Comparison of ENCODE assay signal across 10 cellular contexts in the genomic region with DNA sequence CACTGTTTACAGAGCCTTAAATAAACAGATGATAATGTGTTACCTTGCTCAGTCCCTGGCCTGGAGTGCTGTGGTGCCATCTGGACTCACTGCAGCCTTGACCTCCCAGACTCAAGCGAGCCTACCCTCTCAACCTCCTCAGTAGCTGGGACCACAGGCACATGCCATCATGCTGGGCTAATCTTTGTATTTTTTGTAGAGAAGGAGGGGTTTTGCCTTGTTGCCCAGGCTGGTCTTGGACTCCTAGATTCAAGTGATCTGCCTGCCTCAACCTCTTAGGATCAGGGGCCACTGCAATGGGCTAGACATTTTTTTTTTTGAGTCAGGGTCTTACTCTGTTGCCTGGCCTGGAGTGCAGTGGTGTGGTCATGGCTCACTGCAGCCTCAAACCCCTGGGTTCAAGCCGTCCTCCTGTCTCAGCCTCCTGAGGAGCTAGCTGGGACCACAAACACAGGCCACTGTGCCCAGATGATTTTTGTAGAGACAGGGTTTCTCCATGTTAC. TPM values are rescaled to one million over a fixed set of nuclear protein-coding genes. Genes with fewer than 3 reads are reported as not detected.
DNase-seq lines count a peak whose midpoint lies in the region; ATAC-seq, FAIRE-seq and TF ChIP-seq lines count a peak whose summit lies in the region.
"Had no signal": no experiment of that assay in that cellular context is flagged by ENCODE, and none has a peak within 500 bp of the region (broad histone marks: within the 10 kb centered on the region; RNA-seq: fewer than 3 reads in every experiment).

No MANE protein-coding gene starts in this region.

- no peaks in the 10 kb centered on the region for H3K9me3 ChIP-seq in RWPE2 (ENCODE audit: severe bottlenecking)
- no peaks in the 10 kb centered on the region for H3K9me3 ChIP-seq in HepG2 (ENCODE audit: low read length)
- no peaks in the 10 kb centered on the region for H3K9me3 ChIP-seq in transverse colon
- H3K9me3 ChIP-seq in PC-9 (ENCODE audit: insufficient read depth, low read depth): no peaks in the 10 kb centered on the region

- peaks cover 32% of the 10 kb centered on the region for H3K4me1 ChIP-seq in RWPE2 (ENCODE audit: insufficient read depth, poor library complexity, severe bottlenecking)
- peaks cover 88% of the 10 kb centered on the region for H3K4me1 ChIP-seq in HepG2 (ENCODE audit: insufficient read depth, low read length)
- H3K4me1 ChIP-seq in transverse colon: peaks cover 21 to 53% (median 34%) of the 10 kb centered on the region in 4 donors
- H3K4me1 ChIP-seq in PC-9 (replicated peaks; ENCODE audit: insufficient read depth): peaks cover 17% of the 10 kb centered on the region

- H3K9ac ChIP-seq in HepG2 (ENCODE audit: insufficient read depth, low read depth, low read length): peak overlapping the region; percentile 76

- H3K36me3 Mint-ChIP-seq in activated naive CD4-positive, alpha-beta T cell treated with anti-CD3 and anti-CD28 coated beads, Interleukin-2, amount 10 ng/mL, durations not matched to agents 7 days and 5 days: no peaks in the 10 kb centered on the region

- H3K36me3 ChIP-seq in RWPE2 (ENCODE audit: low read depth): no peaks in the 10 kb centered on the region
- no peaks in the 10 kb centered on the region for H3K36me3 ChIP-seq in HepG2 (replicated peaks in 1 of 2; ENCODE audit: control insufficient read depth in 1 of 2, insufficient read depth in 2 of 2, low read length in 2 of 2)
- H3K36me3 ChIP-seq in transverse colon: no peaks in the 10 kb centered on the region
- no peaks in the 10 kb centered on the region for H3K36me3 ChIP-seq in PC-9 (ENCODE audit: low read depth)

- no peak overlapping the region for H2AFZ ChIP-seq in HepG2 (ENCODE audit: low read length)
- H2AFZ ChIP-seq in PC-9: no peak overlapping the region

- H3K9me3 Mint-ChIP-seq in activated naive CD4-positive, alpha-beta T cell treated with anti-CD3 and anti-CD28 coated beads, Interleukin-2, amount 10 ng/mL, durations not matched to agents 7 days and 5 days: no peaks in the 10 kb centered on the region

- ATAC-seq in RWPE2 (ENCODE audit: low read depth): no peak
- ATAC-seq in HepG2: peak; percentile 81
- ATAC-seq in GM21737 (IDR thresholded peaks at IDR 0.05; ENCODE audit: unreplicated experiment): no peak

- H3K4me1 Mint-ChIP-seq in activated naive CD4-positive, alpha-beta T cell treated with anti-CD3 and anti-CD28 coated beads, Interleukin-2, amount 10 ng/mL, durations not matched to agents 7 days and 5 days: peaks cover 53% of the 10 kb centered on the region

- peaks cover 39% of the 10 kb centered on the region; the same call in 1 of the 2 replicates for H3F3A ChIP-seq in PC-9 (ENCODE audit: insufficient read depth, low read depth)

- H3K27me3 ChIP-seq in RWPE2 (ENCODE audit: insufficient read depth, poor library complexity, severe bottlenecking): no peaks in the 10 kb centered on the region
- H3K27me3 ChIP-seq in HepG2 (ENCODE audit: control insufficient read depth in 1 of 2, insufficient read depth in 2 of 2, low read length in 2 of 2): no peaks in the 10 kb centered on the region
- H3K27me3 ChIP-seq in transverse colon: no peaks in the 10 kb centered on the region
- H3K27me3 ChIP-seq in PC-9 (ENCODE audit: insufficient read depth, low read depth): no peaks in the 10 kb centered on the region

- peaks cover 6% of the 10 kb centered on the region for H3K79me2 ChIP-seq in HepG2 (ENCODE audit: insufficient read depth, low read length)
- H3K79me2 ChIP-seq in PC-9 (ENCODE audit: low read depth): no peaks in the 10 kb centered on the region

- H3K27me3 Mint-ChIP-seq in activated naive CD4-positive, alpha-beta T cell treated with anti-CD3 and anti-CD28 coated beads, Interleukin-2, amount 10 ng/mL, durations not matched to agents 7 days and 5 days: peaks cover 42% of the 10 kb centered on the region

- WGBS in HepG2 (ENCODE audit: low lambda C conversion rate): 4% methylated on average over 2 of the region's 2 CpGs
- WGBS in transverse colon (ENCODE audit: low coverage in 1 of 2), 2 donors: 40 to 86% methylated on average over 1 to 2 of the region's 2 CpGs

- peak overlapping the region; percentile 85 for H3K4me2 ChIP-seq in HepG2 (ENCODE audit: low read depth, low read length)
- no peak overlapping the region for H3K4me2 ChIP-seq in PC-9

- H3K4me3 Mint-ChIP-seq in activated naive CD4-positive, alpha-beta T cell treated with anti-CD3 and anti-CD28 coated beads, Interleukin-2, amount 10 ng/mL, durations not matched to agents 7 days and 5 days: peak overlapping the region; percentile 70

- no peak for TF ChIP-seq RAD21 in HepG2 (CRISPR knock-in tag; IDR thresholded peaks at IDR 0.05)

- TF ChIP-seq EP300 in HepG2 (IDR thresholded peaks at IDR 0.05; ENCODE audit: low read depth in 2 of 2, low read length in 2 of 2) (peak in 1 of 2 experiments; percentile 91; a peak in 2 of 4 replicates), HepG2 (CRISPR knock-in tag; IDR thresholded peaks at IDR 0.05; ENCODE audit: borderline replicate concordance) (peak; percentile 85), transverse colon (IDR thresholded peaks at IDR 0.05; ENCODE audit: low read depth) (no peak)

- in situ Hi-C loops in HepG2 (cut with HindIII; ENCODE audit: extremely low pct_ligation_motif_present, low pct_unique_long_range_greater_than_20kb): no loop called here
- in situ Hi-C loops in transverse colon (cut with MboI; ENCODE audit: low pct_ligation_motif_present in 1 of 4, low pct_unique_long_range_greater_than_20kb in 1 of 4, low sequenced_read_pairs in 3 of 4): no loop called here

- peak; percentile 84 for FAIRE-seq in HepG2 (lab: Jason Lieb, UNC)

- POLR2A ChIA-PET in HepG2 (lab: Yijun Ruan, JAX) (interaction anchor here (0.8 to 5.3 kb wide), 16 partner anchors 9 to 282 kb away, joined by 3 to 67 read pairs (median 8); partner anchors contain the start of genes MLX, RETREG3, STAT3 and TUBG1), PC-9 (lab: Charles Lee; ENCODE audit: unreplicated experiment) (no interaction called here)

- intact Hi-C loops in HepG2 (cut with micrococcal nuclease; ENCODE audit: unreplicated experiment) (no loop called here), transverse colon (cut with DNase I; ENCODE audit: low total_unique reads) (no loop called here), PC-9 (cut with micrococcal nuclease; ENCODE audit: unreplicated experiment) (no loop called here)

- TF ChIP-seq POLR2A in HepG2 (IDR thresholded peaks at IDR 0.05; ENCODE audit: insufficient read depth in 1 of 2, low read depth in 2 of 2, low read length in 2 of 2) (peak; percentile 57 to 61; a peak in 3 of 4 replicates), transverse colon (IDR thresholded peaks at IDR 0.05) (no peak)

- H3K27ac ChIP-seq in RWPE2 (ENCODE audit: poor library complexity, severe bottlenecking) (peak overlapping the region; percentile 90), HepG2 (ENCODE audit: extremely low read length, insufficient read depth, low read length) (peak overlapping the region; percentile 94), transverse colon (peak overlapping the region; percentile 83 to 92 (median 90)), PC-9 (no peak overlapping the region)

- no peaks in the 10 kb centered on the region for H3K9me2 ChIP-seq in PC-9 (ENCODE audit: insufficient read depth)

- TF ChIP-seq CTCF in RWPE2 (IDR thresholded peaks at IDR 0.05; ENCODE audit: poor library complexity, severe bottlenecking) (no peak), HepG2 (CRISPR knock-in tag; IDR thresholded peaks at IDR 0.05) (no peak; the same call in 1 of the 2 replicates), transverse colon (IDR thresholded peaks at IDR 0.05) (no peak), PC-9 (conservative IDR thresholded peaks at IDR 0.05) (no peak)

- H3K4me3 ChIP-seq in RWPE2 (ENCODE audit: severe bottlenecking): no peak overlapping the region
- peak overlapping the region in 1 of 3 experiments; percentile 68; a peak in 2 of 6 replicates for H3K4me3 ChIP-seq in HepG2 (replicated peaks in 1 of 3; ENCODE audit: insufficient read depth in 1 of 3, low read depth in 2 of 3, low read length in 3 of 3)
- H3K4me3 ChIP-seq in transverse colon: no peak overlapping the region
- H3K4me3 ChIP-seq in PC-9: no peak overlapping the region

- H3K27ac Mint-ChIP-seq in activated naive CD4-positive, alpha-beta T cell treated with anti-CD3 and anti-CD28 coated beads, Interleukin-2, amount 10 ng/mL, durations not matched to agents 7 days and 5 days: peak overlapping the region; percentile 33

- DNase-seq in activated naive CD4-positive, alpha-beta T cell treated with anti-CD3 and anti-CD28 coated beads, Interleukin-2, amount 10 ng/mL, durations not matched to agents 7 days and 5 days: no peak
- DNase-seq in activated naive CD4-positive, alpha-beta T cell treated with Interleukin-2 at 50 U/mL for 16 hours: no peak
- DNase-seq in RWPE2 (ENCODE audit: low spot score) (no peak), HepG2 (ENCODE audit: low spot score) (peak; percentile 99), transverse colon (no peak), PC-9 (no peak)
- no peak for DNase-seq in stimulated activated CD4-positive, alpha-beta T cell treated with anti-CD3 and anti-CD28 coated beads, Interleukin-4, amount 100 ng/mL, for 4 hours
- DNase-seq: activated naive CD4-positive, alpha-beta T cell; posterior cingulate gyrus had no signal

- no peaks in the 10 kb centered on the region for H4K20me1 ChIP-seq in HepG2 (ENCODE audit: insufficient read depth, low read length)
- H4K20me1 ChIP-seq in PC-9 (ENCODE audit: insufficient read depth): no peaks in the 10 kb centered on the region

- CTCF ChIA-PET in activated naive CD4-positive, alpha-beta T cell treated with anti-CD3 and anti-CD28 coated beads, Interleukin-2, amount 10 ng/mL, durations not matched to agents 7 days and 5 days (lab: Charles Lee): interaction anchor here (0.6 to 3.2 kb wide), 7 partner anchors 9 to 217 kb away, joined by 3 to 15 read pairs (median 3); partner anchors contain the start of genes MLX and PSMC3IP
- CTCF ChIA-PET in HepG2 (lab: Yijun Ruan, JAX; ENCODE audit: low intra/inter-chr PET ratio, low total read pairs) (interaction anchor here (0.5 to 1.5 kb wide), 2 partner anchors 14 to 26 kb away, joined by 3 to 8 read pairs; no protein-coding TSS in a partner anchor), PC-9 (lab: Charles Lee) (interaction anchor here (0.6 kb wide), 1 partner anchor 656 kb away, joined by 17 read pairs; no protein-coding TSS in a partner anchor)

- BruUV-seq in HepG2 (replicated peaks; lab: Mats Ljungman, UMichigan) (no TSS peak), PC-9 (replicated peaks; lab: Mats Ljungman, UMichigan) (no TSS peak)

RNA-seq across cellular contexts. Expression of gene NAGLU, which starts 5.0 kb away (rescaled TPM):
- total RNA-seq in HepG2 (2016; rRNA removed; fragmentation: Illumina TruSeq; extraction: Trizol) (13.1 and 40.1 TPM in 2 replicates), transverse colon (10 to 100 TPM; 35.4 to 95.7 (median 66.2) TPM), PC-9 (2021) (18.2 and 20.6 TPM in 2 replicates)
- 11.7 and 11.8 TPM in 2 replicates for total RNA-seq in HepG2 (2016; cell fraction: cytosol; rRNA removed; fragmentation: Illumina TruSeq; extraction: Trizol; ENCODE audit: low read depth)
- total RNA-seq in HepG2 (2016; cell fraction: insoluble cytoplasmic fraction; rRNA removed; fragmentation: Illumina TruSeq; extraction: Trizol): 11.6 and 40.3 TPM in 2 replicates
- total RNA-seq in HepG2 (2016; cell fraction: membrane; rRNA removed; fragmentation: Illumina TruSeq; extraction: Trizol): 16.4 and 17.9 TPM in 2 replicates
- 46.8 and 52.2 TPM in 2 replicates for total RNA-seq in HepG2 (2016; cell fraction: nucleus; rRNA removed; fragmentation: Illumina TruSeq; extraction: Trizol)
- 28.2 and 29.4 TPM in 2 replicates for polyA plus RNA-seq in HepG2 (2011; rRNA removed)
- polyA plus RNA-seq in HepG2 (2011; cell fraction: cytosol; rRNA removed): 19.2 and 36.3 TPM in 2 replicates
- polyA plus RNA-seq in HepG2 (2011; cell fraction: nucleus; rRNA removed): 76.6 and 98.9 TPM in 2 replicates
- 20.7 and 21.0 TPM in 2 replicates for polyA plus RNA-seq in HepG2 (2012)
- polyA plus RNA-seq in HepG2 (2016; cell fraction: cytosol; fragmentation: Illumina TruSeq; extraction: Trizol; ENCODE audit: low read depth): 8.0 and 8.6 TPM in 2 replicates
- 12.0 and 16.4 TPM in 2 replicates for polyA plus RNA-seq in HepG2 (2016; cell fraction: insoluble cytoplasmic fraction; fragmentation: Illumina TruSeq; extraction: Trizol; ENCODE audit: low read depth)
- 11.8 and 12.2 TPM in 2 replicates for polyA plus RNA-seq in HepG2 (2016; cell fraction: membrane; fragmentation: Illumina TruSeq; extraction: Trizol; ENCODE audit: low read depth)
- polyA plus RNA-seq in HepG2 (2016; cell fraction: nucleus; fragmentation: Illumina TruSeq; extraction: Trizol; ENCODE audit: insufficient read depth, low read depth): 83.1 and 85.8 TPM in 2 replicates
- polyA minus RNA-seq in HepG2 (2011; rRNA and poly(A)+ RNA removed; ENCODE audit: low replicate concordance): 23.9 and 52.5 TPM in 2 replicates
- polyA minus RNA-seq in HepG2 (2011; cell fraction: cytosol; rRNA and poly(A)+ RNA removed): 17.1 and 17.5 TPM in 2 replicates
- 31.7 and 32.4 TPM in 2 replicates for polyA minus RNA-seq in HepG2 (2011; cell fraction: nucleus; rRNA and poly(A)+ RNA removed)

RNA-seq across cellular contexts. Expression of gene HSD17B1, which starts 21.7 kb away (rescaled TPM):
- total RNA-seq in HepG2 (2016; rRNA removed; fragmentation: Illumina TruSeq; extraction: Trizol) (0.77 and 0.93 TPM in 2 replicates), transverse colon (1 to 10 TPM in 1 of 4 donors, under 1 TPM in 2, not detected in 1; 0.41 to 2.2 (median 0.95) TPM), PC-9 (2021) (0.90 and 1.3 TPM in 2 replicates)
- total RNA-seq in HepG2 (2016; cell fraction: cytosol; rRNA removed; fragmentation: Illumina TruSeq; extraction: Trizol; ENCODE audit: low read depth): 0.88 and 1.6 TPM in 2 replicates
- 1.00 and 1.1 TPM in 2 replicates for total RNA-seq in HepG2 (2016; cell fraction: insoluble cytoplasmic fraction; rRNA removed; fragmentation: Illumina TruSeq; extraction: Trizol)
- total RNA-seq in HepG2 (2016; cell fraction: membrane; rRNA removed; fragmentation: Illumina TruSeq; extraction: Trizol): 0.71 and 0.90 TPM in 2 replicates
- 0.53 and 1.1 TPM in 2 replicates for total RNA-seq in HepG2 (2016; cell fraction: nucleus; rRNA removed; fragmentation: Illumina TruSeq; extraction: Trizol)
- 0.34 and 0.54 TPM in 2 replicates for polyA plus RNA-seq in HepG2 (2011; rRNA removed)
- polyA plus RNA-seq in HepG2 (2011; cell fraction: cytosol; rRNA removed): 0.22 and 0.75 TPM in 2 replicates
- polyA plus RNA-seq in HepG2 (2011; cell fraction: nucleus; rRNA removed): 2.1 and 2.9 TPM in 2 replicates
- polyA plus RNA-seq in HepG2 (2012): 3.1 and 4.6 TPM in 2 replicates
- 0.66 and 0.93 TPM in 2 replicates for polyA plus RNA-seq in HepG2 (2016; cell fraction: cytosol; fragmentation: Illumina TruSeq; extraction: Trizol; ENCODE audit: low read depth)
- polyA plus RNA-seq in HepG2 (2016; cell fraction: insoluble cytoplasmic fraction; fragmentation: Illumina TruSeq; extraction: Trizol; ENCODE audit: low read depth): 0.40 and 0.55 TPM in 2 replicates
- polyA plus RNA-seq in HepG2 (2016; cell fraction: membrane; fragmentation: Illumina TruSeq; extraction: Trizol; ENCODE audit: low read depth): 0.49 TPM in 2 replicates
- 1.3 and 1.4 TPM in 2 replicates for polyA plus RNA-seq in HepG2 (2016; cell fraction: nucleus; fragmentation: Illumina TruSeq; extraction: Trizol; ENCODE audit: insufficient read depth, low read depth)
- 0.94 and 1.4 TPM in 2 replicates for polyA minus RNA-seq in HepG2 (2011; rRNA and poly(A)+ RNA removed; ENCODE audit: low replicate concordance)
- 0.62 and 0.89 TPM in 2 replicates for polyA minus RNA-seq in HepG2 (2011; cell fraction: cytosol; rRNA and poly(A)+ RNA removed)
- 1.2 and 1.3 TPM in 2 replicates for polyA minus RNA-seq in HepG2 (2011; cell fraction: nucleus; rRNA and poly(A)+ RNA removed)

RNA-seq across cellular contexts. Expression of gene COASY, which starts 30.9 kb away (rescaled TPM):
- total RNA-seq in HepG2 (2016; rRNA removed; fragmentation: Illumina TruSeq; extraction: Trizol) (90.7 and 115 TPM in 2 replicates), transverse colon (10 to 100 TPM; 46.4 to 91.7 (median 57.6) TPM), PC-9 (2021) (133 and 152 TPM in 2 replicates)
- 22.2 and 24.7 TPM in 2 replicates for total RNA-seq in HepG2 (2016; cell fraction: cytosol; rRNA removed; fragmentation: Illumina TruSeq; extraction: Trizol; ENCODE audit: low read depth)
- 99.1 and 105 TPM in 2 replicates for total RNA-seq in HepG2 (2016; cell fraction: insoluble cytoplasmic fraction; rRNA removed; fragmentation: Illumina TruSeq; extraction: Trizol)
- 64.5 and 68.5 TPM in 2 replicates for total RNA-seq in HepG2 (2016; cell fraction: membrane; rRNA removed; fragmentation: Illumina TruSeq; extraction: Trizol)
- 102 and 126 TPM in 2 replicates for total RNA-seq in HepG2 (2016; cell fraction: nucleus; rRNA removed; fragmentation: Illumina TruSeq; extraction: Trizol)
- polyA plus RNA-seq in HepG2 (2011; rRNA removed): 125 and 158 TPM in 2 replicates
- 60.6 and 76.3 TPM in 2 replicates for polyA plus RNA-seq in HepG2 (2011; cell fraction: cytosol; rRNA removed)
- 464 and 551 TPM in 2 replicates for polyA plus RNA-seq in HepG2 (2011; cell fraction: nucleus; rRNA removed)
- polyA plus RNA-seq in HepG2 (2012): 189 and 231 TPM in 2 replicates
- polyA plus RNA-seq in HepG2 (2016; cell fraction: cytosol; fragmentation: Illumina TruSeq; extraction: Trizol; ENCODE audit: low read depth): 24.2 and 25.6 TPM in 2 replicates
- 120 and 149 TPM in 2 replicates for polyA plus RNA-seq in HepG2 (2016; cell fraction: insoluble cytoplasmic fraction; fragmentation: Illumina TruSeq; extraction: Trizol; ENCODE audit: low read depth)
- polyA plus RNA-seq in HepG2 (2016; cell fraction: membrane; fragmentation: Illumina TruSeq; extraction: Trizol; ENCODE audit: low read depth): 59.9 and 61.3 TPM in 2 replicates
- 256 and 260 TPM in 2 replicates for polyA plus RNA-seq in HepG2 (2016; cell fraction: nucleus; fragmentation: Illumina TruSeq; extraction: Trizol; ENCODE audit: insufficient read depth, low read depth)
- 127 and 141 TPM in 2 replicates for polyA minus RNA-seq in HepG2 (2011; rRNA and poly(A)+ RNA removed; ENCODE audit: low replicate concordance)
- 69.1 and 69.4 TPM in 2 replicates for polyA minus RNA-seq in HepG2 (2011; cell fraction: cytosol; rRNA and poly(A)+ RNA removed)
- polyA minus RNA-seq in HepG2 (2011; cell fraction: nucleus; rRNA and poly(A)+ RNA removed): 69.1 and 80.1 TPM in 2 replicates

RNA-seq across cellular contexts. Expression of gene MLX, which starts 35.9 kb away (rescaled TPM):
- total RNA-seq in HepG2 (2016; rRNA removed; fragmentation: Illumina TruSeq; extraction: Trizol) (38.9 and 40.2 TPM in 2 replicates), transverse colon (100 to 1,000 TPM in 3 of 4 donors, 10 to 100 TPM in 1; 81.3 to 191 (median 143) TPM), PC-9 (2021) (20.0 and 26.0 TPM in 2 replicates)
- total RNA-seq in HepG2 (2016; cell fraction: cytosol; rRNA removed; fragmentation: Illumina TruSeq; extraction: Trizol; ENCODE audit: low read depth): 28.0 and 30.5 TPM in 2 replicates
- total RNA-seq in HepG2 (2016; cell fraction: insoluble cytoplasmic fraction; rRNA removed; fragmentation: Illumina TruSeq; extraction: Trizol): 37.2 and 39.5 TPM in 2 replicates
- 34.6 and 39.3 TPM in 2 replicates for total RNA-seq in HepG2 (2016; cell fraction: membrane; rRNA removed; fragmentation: Illumina TruSeq; extraction: Trizol)
- total RNA-seq in HepG2 (2016; cell fraction: nucleus; rRNA removed; fragmentation: Illumina TruSeq; extraction: Trizol): 34.5 and 44.1 TPM in 2 replicates
- 74.4 and 85.4 TPM in 2 replicates for polyA plus RNA-seq in HepG2 (2011; rRNA removed)
- 53.2 and 55.1 TPM in 2 replicates for polyA plus RNA-seq in HepG2 (2011; cell fraction: cytosol; rRNA removed)
- polyA plus RNA-seq in HepG2 (2011; cell fraction: nucleus; rRNA removed): 173 and 195 TPM in 2 replicates
- 41.9 and 49.7 TPM in 2 replicates for polyA plus RNA-seq in HepG2 (2012)
- 14.9 and 18.6 TPM in 2 replicates for polyA plus RNA-seq in HepG2 (2016; cell fraction: cytosol; fragmentation: Illumina TruSeq; extraction: Trizol; ENCODE audit: low read depth)
- polyA plus RNA-seq in HepG2 (2016; cell fraction: insoluble cytoplasmic fraction; fragmentation: Illumina TruSeq; extraction: Trizol; ENCODE audit: low read depth): 55.1 and 57.7 TPM in 2 replicates
- polyA plus RNA-seq in HepG2 (2016; cell fraction: membrane; fragmentation: Illumina TruSeq; extraction: Trizol; ENCODE audit: low read depth): 24.6 and 25.0 TPM in 2 replicates
- polyA plus RNA-seq in HepG2 (2016; cell fraction: nucleus; fragmentation: Illumina TruSeq; extraction: Trizol; ENCODE audit: insufficient read depth, low read depth): 99.9 and 109 TPM in 2 replicates
- 81.6 and 104 TPM in 2 replicates for polyA minus RNA-seq in HepG2 (2011; rRNA and poly(A)+ RNA removed; ENCODE audit: low replicate concordance)
- 29.7 and 33.3 TPM in 2 replicates for polyA minus RNA-seq in HepG2 (2011; cell fraction: cytosol; rRNA and poly(A)+ RNA removed)
- polyA minus RNA-seq in HepG2 (2011; cell fraction: nucleus; rRNA and poly(A)+ RNA removed): 50.6 and 76.5 TPM in 2 replicates

RNA-seq across cellular contexts. Expression of gene PSMC3IP, which starts 46.5 kb away (rescaled TPM):
- 20.1 and 22.4 TPM in 2 replicates for total RNA-seq in HepG2 (2016; rRNA removed; fragmentation: Illumina TruSeq; extraction: Trizol)
- 25.7 and 27.1 TPM in 2 replicates for total RNA-seq in HepG2 (2016; cell fraction: cytosol; rRNA removed; fragmentation: Illumina TruSeq; extraction: Trizol; ENCODE audit: low read depth)
- total RNA-seq in HepG2 (2016; cell fraction: insoluble cytoplasmic fraction; rRNA removed; fragmentation: Illumina TruSeq; extraction: Trizol): 19.5 and 23.7 TPM in 2 replicates
- total RNA-seq in HepG2 (2016; cell fraction: membrane; rRNA removed; fragmentation: Illumina TruSeq; extraction: Trizol): 36.3 and 38.4 TPM in 2 replicates
- 19.9 and 24.0 TPM in 2 replicates for total RNA-seq in HepG2 (2016; cell fraction: nucleus; rRNA removed; fragmentation: Illumina TruSeq; extraction: Trizol)
- polyA plus RNA-seq in HepG2 (2011; rRNA removed): 5.5 and 6.5 TPM in 2 replicates
- 3.1 and 3.3 TPM in 2 replicates for polyA plus RNA-seq in HepG2 (2011; cell fraction: cytosol; rRNA removed)
- 15.1 and 18.7 TPM in 2 replicates for polyA plus RNA-seq in HepG2 (2011; cell fraction: nucleus; rRNA removed)
- polyA plus RNA-seq in HepG2 (2012): 6.5 and 8.5 TPM in 2 replicates
- 36.9 and 41.0 TPM in 2 replicates for polyA plus RNA-seq in HepG2 (2016; cell fraction: cytosol; fragmentation: Illumina TruSeq; extraction: Trizol; ENCODE audit: low read depth)
- 31.0 and 31.1 TPM in 2 replicates for polyA plus RNA-seq in HepG2 (2016; cell fraction: insoluble cytoplasmic fraction; fragmentation: Illumina TruSeq; extraction: Trizol; ENCODE audit: low read depth)
- polyA plus RNA-seq in HepG2 (2016; cell fraction: membrane; fragmentation: Illumina TruSeq; extraction: Trizol; ENCODE audit: low read depth): 41.0 and 42.1 TPM in 2 replicates
- 56.5 and 60.1 TPM in 2 replicates for polyA plus RNA-seq in HepG2 (2016; cell fraction: nucleus; fragmentation: Illumina TruSeq; extraction: Trizol; ENCODE audit: insufficient read depth, low read depth)
- 2.7 and 15.4 TPM in 2 replicates for polyA minus RNA-seq in HepG2 (2011; rRNA and poly(A)+ RNA removed; ENCODE audit: low replicate concordance)
- polyA minus RNA-seq in HepG2 (2011; cell fraction: cytosol; rRNA and poly(A)+ RNA removed): 1.6 and 2.4 TPM in 2 replicates
- 9.1 and 9.4 TPM in 2 replicates for polyA minus RNA-seq in HepG2 (2011; cell fraction: nucleus; rRNA and poly(A)+ RNA removed)
- total RNA-seq in transverse colon: 1 to 10 TPM in 2 of 4 donors, under 1 TPM in 1, not detected in 1; 0.96 to 2.6 (median 1.3) TPM
- total RNA-seq in PC-9 (2021): 10.2 and 13.4 TPM in 2 replicates
